ENCODE assay signal across 8 cellular contexts in genomic region chr17:50055426-50056216, GRCh38. TPM values are rescaled to one million over a fixed set of nuclear protein-coding genes. Genes with fewer than 3 reads are reported as not detected.
A peak's percentile ranks its signal among the peaks of the same experiment; 100 is the strongest.
DNase-seq lines count a peak whose midpoint lies in the region; ATAC-seq, FAIRE-seq and TF ChIP-seq lines count a peak whose summit lies in the region.

TSS of gene ITGA3 (plus strand) at chr17:50056110. CDS start at chr17:50056440, 330 bp downstream.

- peak; percentile 95 for DNase-seq in NCI-H146 (lab: John Stamatoyannopoulos, UW)
- DNase-seq in bronchial epithelial cell (ENCODE audit: low read depth) = peak; percentile 92
- peak; percentile 85 for DNase-seq in iPS-NIHi11 (ENCODE audit: low spot score)
- no peak for DNase-seq in OCI-M2 (lab: John Stamatoyannopoulos, UW; ENCODE audit: unreplicated experiment)

- H3K36me3 ChIP-seq in BLaER1 (no peaks in the 10 kb centered on the region), bronchial epithelial cell (ENCODE audit: control insufficient read depth, insufficient read depth, low read length) (peaks cover 7% of the 10 kb centered on the region), skeletal muscle tissue (ENCODE audit: control insufficient read depth in 3 of 3, insufficient read depth in 3 of 3, low read length in 3 of 3) (no peaks in the 10 kb centered on the region)

- ATAC-seq in GM21529 (IDR thresholded peaks at IDR 0.05; ENCODE audit: unreplicated experiment) = peak; percentile 53

- H4K20me1 ChIP-seq in BLaER1 = peaks cover 41% of the 10 kb centered on the region

- H3K27ac ChIP-seq in BLaER1 (no peak within 1 kb of the TSS), skeletal muscle tissue (ENCODE audit: low read depth, low read length) (peak within 1 kb of the TSS; percentile 71)

- TF ChIP-seq CTCF in WI38 (IDR thresholded peaks at IDR 0.05; ENCODE audit: low read depth, low read length) = no peak
- TF ChIP-seq CTCF in bronchial epithelial cell (IDR thresholded peaks at IDR 0.05; ENCODE audit: insufficient read depth, low read length, severe bottlenecking) = peak; percentile 1

- FAIRE-seq in bronchial epithelial cell (lab: Jason Lieb, UNC) = no peak

- H3K9me3 ChIP-seq in BLaER1 (no peaks in the 10 kb centered on the region), skeletal muscle tissue (ENCODE audit: control insufficient read depth in 3 of 3, low read length in 3 of 3) (no peaks in the 10 kb centered on the region)

- H3K27me3 ChIP-seq in BLaER1 (peaks cover 58% of the 10 kb centered on the region), bronchial epithelial cell (ENCODE audit: control insufficient read depth, insufficient read depth, low read length) (no peaks in the 10 kb centered on the region), skeletal muscle tissue (ENCODE audit: control insufficient read depth in 3 of 3, insufficient read depth in 3 of 3, low read length in 3 of 3) (no peaks in the 10 kb centered on the region)

- H3K4me3 ChIP-seq in BLaER1 (peak within 1 kb of the TSS; percentile 81), WI38 (ENCODE audit: low read depth, low read length) (peak within 1 kb of the TSS; percentile 82), bronchial epithelial cell (ENCODE audit: low read depth, low read length) (peak within 1 kb of the TSS; percentile 68), skeletal muscle tissue (ENCODE audit: low read length in 3 of 3) (peak within 1 kb of the TSS; percentile 78 to 83 (median 82))

- H3K4me2 ChIP-seq in BLaER1 = peak within 1 kb of the TSS; percentile 99

- H3K4me1 ChIP-seq in BLaER1 = peaks cover 68% of the 10 kb centered on the region
- peaks cover 55 to 62% (median 56%) of the 10 kb centered on the region in 3 donors for H3K4me1 ChIP-seq in skeletal muscle tissue (ENCODE audit: control insufficient read depth in 3 of 3, insufficient read depth in 3 of 3, low read length in 3 of 3)

- peak within 1 kb of the TSS; percentile 29; the same call in 1 of the 2 replicates for H3K9ac ChIP-seq in BLaER1
- peak within 1 kb of the TSS; percentile 67 to 84 (median 83) for H3K9ac ChIP-seq in skeletal muscle tissue (ENCODE audit: low read depth in 1 of 3, low read length in 3 of 3)

RNA-seq across cellular contexts. Expression of gene ITGA3, which starts in this region (rescaled TPM):
- 413 and 633 TPM in 2 replicates for total RNA-seq in bronchial epithelial cell
- 27.7 TPM for total RNA-seq in skeletal muscle tissue

Comparison
In these comparisons a context has a peak if more than half of its experiments do, and no peak if none do; other contexts are left out.
1. RNA of gene ITGA3 (total RNA-seq): 413 to 633 TPM in bronchial epithelial cell; 27.7 TPM in skeletal muscle tissue (single experiment); every median in the first group is over 10 times any median in the second.
2. Peak in every context shown above with its lines, with median percentiles within 50 percentile points of each other: H3K4me3 ChIP-seq.